ENCODE assay signal across 31 cellular contexts in the genomic region with DNA sequence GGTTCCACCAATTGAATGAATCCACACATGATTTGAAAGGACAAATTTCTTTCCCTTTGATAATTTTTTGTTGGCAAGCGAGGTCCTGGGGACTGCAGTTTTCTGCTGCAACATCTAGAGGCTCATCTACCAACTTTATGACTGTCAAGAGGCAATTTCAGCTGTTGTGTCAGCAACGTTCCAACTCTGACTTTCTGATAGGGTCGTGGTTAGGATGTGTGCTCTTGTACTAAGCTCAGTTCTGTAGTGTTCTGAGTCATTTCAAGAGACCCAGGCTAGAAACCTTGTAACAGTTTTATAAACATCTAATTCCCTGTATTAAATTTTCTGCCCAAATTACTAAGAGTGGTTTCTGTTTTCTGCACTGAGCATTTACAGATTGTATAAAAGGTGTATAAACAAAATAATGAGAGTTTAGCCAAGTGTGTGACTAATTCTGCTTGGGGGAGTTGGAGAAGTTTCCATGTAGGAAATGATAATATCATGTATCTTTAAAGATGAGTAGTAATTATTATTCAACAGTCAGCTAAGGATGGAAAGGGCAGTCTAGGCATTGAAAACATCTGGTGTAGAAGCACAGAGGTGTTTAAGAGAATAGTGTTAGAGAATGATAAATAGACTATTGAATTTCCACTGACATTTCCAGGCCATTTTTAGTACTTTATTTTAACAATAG.
DNase-seq lines count a peak whose midpoint lies in the region; ATAC-seq lines count a peak whose summit lies in the region.
"Had no signal": no experiment of that assay in that cellular context is flagged by ENCODE, and none has a peak within 500 bp of the region (broad histone marks: within the 10 kb centered on the region; RNA-seq: fewer than 3 reads in every experiment).

No MANE protein-coding gene starts in this region.

- H3K27me3 ChIP-seq in trophoblast cell (ENCODE audit: insufficient read depth, low read length) = no peaks in the 10 kb centered on the region
- H3K27me3 ChIP-seq: adrenal gland, SJSA1, thyroid gland had no signal

- no peak overlapping the region for H4K8ac ChIP-seq in trophoblast cell (ENCODE audit: low read depth, low read length)

- H3K36me3 Mint-ChIP-seq in activated T-cell treated with anti-CD3 and anti-CD28 coated beads, Interleukin-2, amount 50 U/mL, for 72 hours (ENCODE audit: insufficient read depth in 2 of 2) = no peaks in the 10 kb centered on the region
- H3K36me3 Mint-ChIP-seq in activated T-cell treated with anti-CD3 and anti-CD28 coated beads, Interleukin-2, amount 50 U/mL, for 24 hours (ENCODE audit: low read depth) = no peaks in the 10 kb centered on the region
- H3K36me3 Mint-ChIP-seq: CD4-positive, alpha-beta memory T cell; IgD-negative memory B cell had no signal

- H3K27ac Mint-ChIP-seq in activated T-cell treated with anti-CD3 and anti-CD28 coated beads, Interleukin-2, amount 50 U/mL, for 72 hours = peak overlapping the region; percentile 19
- H3K27ac Mint-ChIP-seq in activated T-cell treated with anti-CD3 and anti-CD28 coated beads, Interleukin-2, amount 50 U/mL, for 24 hours = no peak overlapping the region
- H3K27ac Mint-ChIP-seq: B cell; CD4-positive, alpha-beta memory T cell; IgD-negative memory B cell had no signal

- H3K9ac ChIP-seq in trophoblast cell (ENCODE audit: low read length) = no peak overlapping the region

- DNase-seq in activated T-cell treated with anti-CD3 and anti-CD28 coated beads, Interleukin-2, amount 50 U/mL, for 72 hours = peak; percentile 6 to 17
- DNase-seq in activated T-cell treated with anti-CD3 and anti-CD28 coated beads, Interleukin-2, amount 50 U/mL, for 24 hours = no peak
- peak; percentile 4 for DNase-seq in skeletal muscle cell (ENCODE audit: low read depth)
- DNase-seq in trophoblast cell = no peak
- no peak for DNase-seq in NCI-H510A treated with DMSO at 0.1 percent for 48 hours (lab: John Stamatoyannopoulos, UW)
- DNase-seq: ACHN; activated gamma-delta T cell; adrenal gland; CD4-positive, alpha-beta memory T cell; central memory CD4-positive, alpha-beta T cell; cortex of kidney; DND-41; effector memory CD4-positive, alpha-beta T cell; erythroblast; glutamatergic neuron; H7; NCI-H1105; NCI-H1930; NCI-H2171 treated with DMSO at 0.1 percent for 48 hours; NCI-H510A; RPMI8226; T1000; thyroid gland; WERI-Rb-1 had no signal

- ATAC-seq in activated T-cell treated with anti-CD3 and anti-CD28 coated beads, Interleukin-2, amount 50 U/mL, for 72 hours (replicated peaks in 1 of 2) = peak; percentile 96 to 98
- ATAC-seq in GM19463 (IDR thresholded peaks at IDR 0.05; ENCODE audit: unreplicated experiment) (peak; percentile 47), HG03520 (IDR thresholded peaks at IDR 0.05; ENCODE audit: unreplicated experiment) (peak; percentile 61), GM21786 (IDR thresholded peaks at IDR 0.05; ENCODE audit: unreplicated experiment) (no peak)
- ATAC-seq: left lobe of liver had no signal

- H4K91ac ChIP-seq in trophoblast cell (ENCODE audit: low read depth, low read length) = no peak overlapping the region

- no peak overlapping the region for H2AFZ ChIP-seq in trophoblast cell (ENCODE audit: insufficient read depth, low read length, poor library complexity)

- H3K4me2 ChIP-seq in trophoblast cell (ENCODE audit: low read length) = no peak overlapping the region

- no peak overlapping the region for H3K18ac ChIP-seq in trophoblast cell (ENCODE audit: low read length)

- no peak overlapping the region for H2BK5ac ChIP-seq in trophoblast cell (ENCODE audit: low read depth, low read length, poor library complexity)

- no peaks in the 10 kb centered on the region for H3K27me3 Mint-ChIP-seq in activated T-cell treated with anti-CD3 and anti-CD28 coated beads, Interleukin-2, amount 50 U/mL, for 72 hours (ENCODE audit: low read depth)
- peaks cover 4% of the 10 kb centered on the region for H3K27me3 Mint-ChIP-seq in activated T-cell treated with anti-CD3 and anti-CD28 coated beads, Interleukin-2, amount 50 U/mL, for 24 hours
- H3K27me3 Mint-ChIP-seq: IgD-negative memory B cell had no signal

- H2AK5ac ChIP-seq in trophoblast cell (ENCODE audit: low read length) = no peak overlapping the region

- no peak overlapping the region for H2BK12ac ChIP-seq in trophoblast cell (ENCODE audit: low read length)

- H3K79me2 ChIP-seq in trophoblast cell (ENCODE audit: control insufficient read depth, insufficient read depth, low read length, poor library complexity) = no peaks in the 10 kb centered on the region

- peaks cover 6% of the 10 kb centered on the region for H3K4me1 Mint-ChIP-seq in activated T-cell treated with anti-CD3 and anti-CD28 coated beads, Interleukin-2, amount 50 U/mL, for 72 hours (ENCODE audit: low read depth)
- peaks cover 7% of the 10 kb centered on the region for H3K4me1 Mint-ChIP-seq in activated T-cell treated with anti-CD3 and anti-CD28 coated beads, Interleukin-2, amount 50 U/mL, for 24 hours (ENCODE audit: low read depth)
- H3K4me1 Mint-ChIP-seq: B cell; CD4-positive, alpha-beta memory T cell had no signal

- no peak overlapping the region for H3K23ac ChIP-seq in trophoblast cell (ENCODE audit: low read length)

- H3K79me1 ChIP-seq in trophoblast cell (ENCODE audit: low read length) = no peaks in the 10 kb centered on the region

- H3K36me3 ChIP-seq in trophoblast cell (ENCODE audit: control insufficient read depth in 1 of 2, insufficient read depth in 2 of 2, low read length in 2 of 2) = no peaks in the 10 kb centered on the region
- H3K36me3 ChIP-seq: adrenal gland, SJSA1, thyroid gland, WERI-Rb-1 had no signal

- no peaks in the 10 kb centered on the region for H3K9me3 ChIP-seq in trophoblast cell (ENCODE audit: insufficient read depth, low read depth, low read length)
- H3K9me3 ChIP-seq: adrenal gland, SJSA1, thyroid gland had no signal

- H3K4me1 ChIP-seq in trophoblast cell (ENCODE audit: control insufficient read depth in 1 of 2, insufficient read depth in 2 of 2, low read length in 2 of 2) = no peaks in the 10 kb centered on the region
- H3K4me1 ChIP-seq: adrenal gland, SJSA1, thyroid gland had no signal

- H2BK120ac ChIP-seq in trophoblast cell (ENCODE audit: insufficient read depth, low read length, poor library complexity) = no peak overlapping the region

- H3K4ac ChIP-seq in trophoblast cell (ENCODE audit: low read depth, low read length) = no peak overlapping the region

- no peak overlapping the region for H4K12ac ChIP-seq in trophoblast cell (ENCODE audit: low read depth, low read length)

- no peak overlapping the region for H3K4me3 Mint-ChIP-seq in activated T-cell treated with anti-CD3 and anti-CD28 coated beads, Interleukin-2, amount 50 U/mL, for 72 hours
- H3K4me3 Mint-ChIP-seq in activated T-cell treated with anti-CD3 and anti-CD28 coated beads, Interleukin-2, amount 50 U/mL, for 24 hours = no peak overlapping the region
- H3K4me3 Mint-ChIP-seq: B cell; CD4-positive, alpha-beta memory T cell; IgD-negative memory B cell had no signal

- H3K4me3 ChIP-seq in skeletal muscle cell (ENCODE audit: low read depth, low read length) (no peak overlapping the region), trophoblast cell (ENCODE audit: low read depth, low read length) (no peak overlapping the region)
- H3K4me3 ChIP-seq: adrenal gland, SJSA1, thyroid gland had no signal

- H3K27ac ChIP-seq in trophoblast cell (ENCODE audit: low read depth, low read length) = no peak overlapping the region
- H3K27ac ChIP-seq: adrenal gland, SJSA1, thyroid gland, WERI-Rb-1 had no signal

- no peaks in the 10 kb centered on the region for H3K9me3 Mint-ChIP-seq in activated T-cell treated with anti-CD3 and anti-CD28 coated beads, Interleukin-2, amount 50 U/mL, for 72 hours
- H3K9me3 Mint-ChIP-seq in activated T-cell treated with anti-CD3 and anti-CD28 coated beads, Interleukin-2, amount 50 U/mL, for 24 hours = no peaks in the 10 kb centered on the region
- H3K9me3 Mint-ChIP-seq: CD4-positive, alpha-beta memory T cell; IgD-negative memory B cell had no signal

- H3K14ac ChIP-seq in trophoblast cell (ENCODE audit: low read length) = no peak overlapping the region

- no CpG with 5 or more reads among the region's 3 CpGs for WGBS in trophoblast cell (ENCODE audit: extremely low coverage, insufficient coverage, insufficient read length)

Comparison
In these comparisons a context has a peak if more than half of its experiments do, and no peak if none do; other contexts are left out.
1. DNase-seq: peak in activated T-cell treated with anti-CD3 and anti-CD28 coated beads, Interleukin-2, amount 50 U/mL, for 72 hours (2 of 2) and skeletal muscle cell (single experiment); none in activated T-cell treated with anti-CD3 and anti-CD28 coated beads, Interleukin-2, amount 50 U/mL, for 24 hours (single experiment), trophoblast cell (0 of 2) and NCI-H510A treated with DMSO at 0.1 percent for 48 hours (single experiment).